In genomic region chr21:44361903-44362302, GRCh38 we compare ENCODE assay signal across 4 cellular contexts.
A peak's percentile ranks its signal among the peaks of the same experiment; 100 is the strongest.
TF ChIP-seq lines count a peak whose summit lies in the region.

No MANE protein-coding gene starts in this region.

TF ChIP-seq in A549, 52 proteins besides CTCF, POLR2A, EP300 and RAD21:
- peak; percentile 60 for TF ChIP-seq MAFK (IDR thresholded peaks at IDR 0.05; ENCODE audit: partially characterized antibody)

TF ChIP-seq in IMR-90, 13 proteins besides CTCF, POLR2A, EP300 and RAD21:
- peak; percentile 53 for TF ChIP-seq MAFK (IDR thresholded peaks at IDR 0.05; ENCODE audit: low read depth, low read length)

TF ChIP-seq in K562, 482 proteins besides CTCF, POLR2A, EP300 and RAD21:
- peak; percentile 14; the same call in 1 of the 2 replicates for TF ChIP-seq MAFK (IDR thresholded peaks at IDR 0.05; ENCODE audit: low read length)
- TF ChIP-seq ZNF316 (IDR thresholded peaks at IDR 0.05), result peak; percentile 77
- peak; percentile 52; the same call in 1 of the 2 replicates for TF ChIP-seq C11orf30 (IDR thresholded peaks at IDR 0.05; ENCODE audit: low read depth)
- peak; percentile 20; the same call in 1 of the 2 replicates for TF ChIP-seq MAFG (tag; conservative IDR thresholded peaks at IDR 0.05)
TF ChIP-seq in K562: peak in this region for 4; not testable (repeated sequence) for 478.

TF ChIP-seq in HepG2, 621 proteins besides CTCF, POLR2A, EP300 and RAD21:
- peak; percentile 69 to 82 for TF ChIP-seq MAFK (conservative IDR thresholded peaks at IDR 0.05 in 1 of 2, IDR thresholded peaks at IDR 0.05 in 1 of 2; ENCODE audit: low read length in 2 of 2)
- peak; percentile 55 for TF ChIP-seq MAFF (IDR thresholded peaks at IDR 0.05; ENCODE audit: low read depth, low read length)
